In genomic region chr11:6755953-6756347, GRCh38 we compare ENCODE assay signal across 28 cellular contexts. TPM values are rescaled to one million over a fixed set of nuclear protein-coding genes. Genes with fewer than 3 reads are reported as not detected.
"Had no signal": no experiment of that assay in that cellular context is flagged by ENCODE, and none has a peak within 500 bp of the region (broad histone marks: within the 10 kb centered on the region; RNA-seq: fewer than 3 reads in every experiment).

No MANE protein-coding gene starts in this region.

- H3K9me3 ChIP-seq: neutrophil, psoas muscle, spleen, suprapubic skin, testis, tibial artery, transverse colon, upper lobe of right lung, uterus had no signal

- H3K4me1 ChIP-seq: parathyroid adenoma, psoas muscle, suprapubic skin, testis, tibial artery, transverse colon, upper lobe of right lung, uterus had no signal

- H3K36me3 Mint-ChIP-seq: naive thymus-derived CD8-positive, alpha-beta T cell; natural killer cell treated with Interleukin-12 subunit alpha and Interleukin-12 subunit beta and Interleukin-15 and Interleukin-18, amount 100 ng/mL, for 72 hours; stimulated activated memory B cell treated with anti-CD40 and anti-IgM and Interleukin-4, amounts not matched to agents 10 μg/mL and 1 μg/mL and 100 μg/mL, for 72 hours; type B pancreatic cell had no signal

- H3K27me3 ChIP-seq: neutrophil, spleen, suprapubic skin, testis, tibial artery, transverse colon, upper lobe of right lung, uterus had no signal

- H3K4me3 ChIP-seq: psoas muscle, skin epidermis, smooth muscle cell, spleen, suprapubic skin, testis, tibial artery, transverse colon, upper lobe of right lung, uterus had no signal

- H3K4me3 Mint-ChIP-seq: naive thymus-derived CD8-positive, alpha-beta T cell; natural killer cell treated with Interleukin-12 subunit alpha and Interleukin-12 subunit beta and Interleukin-15 and Interleukin-18, amount 100 ng/mL, for 72 hours; nephron progenitor cell; neural crest cell; stimulated activated memory B cell treated with anti-CD40 and anti-IgM and Interleukin-4, amounts not matched to agents 10 μg/mL and 1 μg/mL and 100 μg/mL, for 72 hours; stimulated activated naive CD8-positive, alpha-beta T cell treated with anti-CD3 and anti-CD28 coated beads, Interleukin-15, amount 100 ng/mL, for 72 hours; type B pancreatic cell had no signal

- H3K9me3 Mint-ChIP-seq: natural killer cell treated with Interleukin-12 subunit alpha and Interleukin-12 subunit beta and Interleukin-15 and Interleukin-18, amount 100 ng/mL, for 72 hours; neural crest cell; stimulated activated naive CD8-positive, alpha-beta T cell treated with anti-CD3 and anti-CD28 coated beads, Interleukin-15, amount 100 ng/mL, for 72 hours; type B pancreatic cell had no signal

- H2AFZ ChIP-seq: parathyroid adenoma had no signal

- H3K27ac Mint-ChIP-seq: natural killer cell treated with Interleukin-12 subunit alpha and Interleukin-12 subunit beta and Interleukin-15 and Interleukin-18, amount 100 ng/mL, for 72 hours; nephron progenitor cell; progenitor cell of endocrine pancreas; stimulated activated memory B cell treated with anti-CD40 and anti-IgM and Interleukin-4, amounts not matched to agents 10 μg/mL and 1 μg/mL and 100 μg/mL, for 72 hours; stimulated activated naive CD8-positive, alpha-beta T cell treated with anti-CD3 and anti-CD28 coated beads, Interleukin-15, amount 100 ng/mL, for 72 hours; type B pancreatic cell had no signal

- DNase-seq: psoas muscle; right cardiac atrium; spleen; stimulated activated CD4-positive, alpha-beta T cell treated with anti-CD3 and anti-CD28 coated beads, Interleukin-12 subunit alpha, Interleukin-12 subunit beta, amount 100 ng/mL, for 4 hours; stimulated activated CD4-positive, alpha-beta T cell treated with anti-CD3 and anti-CD28 coated beads, Interleukin-4, amount 100 ng/mL, for 1 hour; stimulated activated naive CD8-positive, alpha-beta T cell treated with anti-CD3 and anti-CD28 coated beads, Interleukin-15, amount 100 ng/mL, for 72 hours; tibial artery; upper lobe of right lung; uterus had no signal

- H3K9ac ChIP-seq: parathyroid adenoma had no signal

- H3K27me3 Mint-ChIP-seq: natural killer cell treated with Interleukin-12 subunit alpha and Interleukin-12 subunit beta and Interleukin-15 and Interleukin-18, amount 100 ng/mL, for 72 hours; stimulated activated memory B cell treated with anti-CD40 and anti-IgM and Interleukin-4, amounts not matched to agents 10 μg/mL and 1 μg/mL and 100 μg/mL, for 72 hours; stimulated activated naive CD8-positive, alpha-beta T cell treated with anti-CD3 and anti-CD28 coated beads, Interleukin-15, amount 100 ng/mL, for 72 hours; type B pancreatic cell had no signal

- H3K4me1 Mint-ChIP-seq: nephron progenitor cell; stimulated activated memory B cell treated with anti-CD40 and anti-IgM and Interleukin-4, amounts not matched to agents 10 μg/mL and 1 μg/mL and 100 μg/mL, for 72 hours had no signal

- H3K36me3 ChIP-seq: neutrophil, spleen, suprapubic skin, tibial artery, transverse colon, upper lobe of right lung, uterus had no signal

- H3K4me2 ChIP-seq: smooth muscle cell had no signal

- H3K27ac ChIP-seq: neutrophil, parathyroid adenoma, psoas muscle, skin epidermis, spleen, suprapubic skin, testis, tibial artery, transverse colon, upper lobe of right lung, uterus had no signal

- ATAC-seq: natural killer cell treated with Interleukin-12 subunit alpha and Interleukin-12 subunit beta and Interleukin-15 and Interleukin-18, amount 100 ng/mL, for 72 hours; stimulated activated memory B cell treated with anti-CD40 and anti-IgM and Interleukin-4, amounts not matched to agents 10 μg/mL and 1 μg/mL and 100 μg/mL, for 72 hours; stimulated activated naive CD8-positive, alpha-beta T cell treated with anti-CD3 and anti-CD28 coated beads, Interleukin-15, amount 100 ng/mL, for 72 hours had no signal

- H3K79me2 ChIP-seq: parathyroid adenoma had no signal

RNA-seq across cellular contexts. Expression of gene OR2AG2, which starts 15.8 kb away (rescaled TPM):
- total RNA-seq: naive thymus-derived CD8-positive, alpha-beta T cell; omental fat pad; osteocyte; psoas muscle; right cardiac atrium; sciatic nerve had no signal
- polyA plus RNA-seq: naive thymus-derived CD8-positive, alpha-beta T cell; right cardiac atrium had no signal

RNA-seq across cellular contexts. Expression of gene OR2AG1, which starts 26.9 kb away (rescaled TPM):
- total RNA-seq: naive thymus-derived CD8-positive, alpha-beta T cell; natural killer cell treated with Interleukin-12 subunit alpha and Interleukin-12 subunit beta and Interleukin-15 and Interleukin-18, amount 100 ng/mL, for 72 hours; neural crest cell; omental fat pad; osteocyte; progenitor cell of endocrine pancreas; psoas muscle; renal cortical epithelial cell; right cardiac atrium; sciatic nerve; smooth muscle cell; suprapubic skin; testis; transverse colon; upper lobe of right lung; urinary bladder; uterus had no signal
- polyA plus RNA-seq: naive thymus-derived CD8-positive, alpha-beta T cell; psoas muscle; right cardiac atrium; smooth muscle cell; spleen; urinary bladder had no signal

RNA-seq across cellular contexts. Expression of gene OR6A2, which starts 43.5 kb away (rescaled TPM):
- total RNA-seq: naive thymus-derived CD8-positive, alpha-beta T cell; osteocyte; psoas muscle; upper lobe of right lung had no signal
- polyA plus RNA-seq: naive thymus-derived CD8-positive, alpha-beta T cell; psoas muscle; right cardiac atrium; smooth muscle cell; spleen; urinary bladder had no signal
